Comparison of ENCODE assay signal across 12 cellular contexts in genomic region chr4:99356149-99356548, GRCh38. TPM values are rescaled to one million over a fixed set of nuclear protein-coding genes. Genes with fewer than 3 reads are reported as not detected.
A peak's percentile ranks its signal among the peaks of the same experiment; 100 is the strongest.
DNase-seq lines count a peak whose midpoint lies in the region; ATAC-seq and TF ChIP-seq lines count a peak whose summit lies in the region.
"Not testable (repeated sequence)": the region's sequence is repeated elsewhere in the genome, so short reads cannot be mapped to it uniquely, and the experiment has no call there.
"Had no signal": no experiment of that assay in that cellular context is flagged by ENCODE, and none has a peak within 500 bp of the region (broad histone marks: within the 10 kb centered on the region; RNA-seq: fewer than 3 reads in every experiment).

No MANE protein-coding gene starts in this region.

- not testable (repeated sequence) for H3K4me3 Mint-ChIP-seq in activated CD8-positive, alpha-beta T cell treated with anti-CD3 and anti-CD28 coated beads for 36 hours; activated naive CD8-positive, alpha-beta T cell treated with anti-CD3 and anti-CD28 coated beads for 36 hours
- H3K4me3 Mint-ChIP-seq in naive thymus-derived CD8-positive, alpha-beta T cell: peak overlapping the region in 7 of 10 donors; percentile 3 to 57 (median 10)

- not testable (repeated sequence) for H3K9me3 ChIP-seq in Loucy (ENCODE audit: insufficient read depth, low read depth, low read length)

- not testable (repeated sequence) for H3K36me3 ChIP-seq in Loucy (ENCODE audit: insufficient read depth, low read length)

- H3K27me3 Mint-ChIP-seq in activated CD8-positive, alpha-beta T cell treated with anti-CD3 and anti-CD28 coated beads for 36 hours: not testable (repeated sequence)
- peaks cover 18% of the 10 kb centered on the region for H3K27me3 Mint-ChIP-seq in activated naive CD8-positive, alpha-beta T cell treated with anti-CD3 and anti-CD28 coated beads for 36 hours
- peaks cover 1 to 10% (median 7%) of the 10 kb centered on the region in 5 donors for H3K27me3 Mint-ChIP-seq in naive thymus-derived CD8-positive, alpha-beta T cell

- H3K79me2 ChIP-seq in Loucy (ENCODE audit: insufficient read depth, low read length): not testable (repeated sequence)

- H3K36me3 Mint-ChIP-seq in activated CD8-positive, alpha-beta T cell treated with anti-CD3 and anti-CD28 coated beads for 36 hours (ENCODE audit: low read depth); activated naive CD8-positive, alpha-beta T cell treated with anti-CD3 and anti-CD28 coated beads for 36 hours: not testable (repeated sequence)
- peaks cover 0 to 15% (median 13%) of the 10 kb centered on the region in 3 donors for H3K36me3 Mint-ChIP-seq in naive thymus-derived CD8-positive, alpha-beta T cell

- H3K27me3 ChIP-seq in Loucy (ENCODE audit: insufficient read depth, low read length, poor library complexity, severe bottlenecking): not testable (repeated sequence)

- POLR2A ChIA-PET in activated CD8-positive, alpha-beta T cell treated with anti-CD3 and anti-CD28 coated beads for 36 hours (lab: Charles Lee); naive thymus-derived CD8-positive, alpha-beta T cell (lab: Charles Lee): not testable (repeated sequence)

- not testable (repeated sequence) for H3K9me2 ChIP-seq in Loucy (replicated peaks; ENCODE audit: low read depth, low read length)

- H2AFZ ChIP-seq in Loucy (ENCODE audit: low read length): not testable (repeated sequence)

- H3K9me3 Mint-ChIP-seq in activated CD8-positive, alpha-beta T cell treated with anti-CD3 and anti-CD28 coated beads for 36 hours; activated naive CD8-positive, alpha-beta T cell treated with anti-CD3 and anti-CD28 coated beads for 36 hours: not testable (repeated sequence)
- peaks cover 0 to 22% (median 7%) of the 10 kb centered on the region in 9 donors for H3K9me3 Mint-ChIP-seq in naive thymus-derived CD8-positive, alpha-beta T cell

- H3K4me3 ChIP-seq in Jurkat, Clone E6-1 (ENCODE audit: low read length): not testable (repeated sequence)
- H3K4me3 ChIP-seq in Loucy (ENCODE audit: low read length, poor library complexity, severe bottlenecking): peak overlapping the region; percentile 29

- not testable (repeated sequence) for TF ChIP-seq CTCF in Loucy (conservative IDR thresholded peaks at IDR 0.05; ENCODE audit: low read length); activated CD8-positive, alpha-beta T cell treated with anti-CD3 and anti-CD28 coated beads for 36 hours (IDR thresholded peaks at IDR 0.05)

- not testable (repeated sequence) for H3K27ac Mint-ChIP-seq in activated CD8-positive, alpha-beta T cell treated with anti-CD3 and anti-CD28 coated beads for 36 hours
- peak overlapping the region; percentile 19 for H3K27ac Mint-ChIP-seq in activated naive CD8-positive, alpha-beta T cell treated with anti-CD3 and anti-CD28 coated beads for 36 hours
- peak overlapping the region in 1 of 10 donors; percentile 29 for H3K27ac Mint-ChIP-seq in naive thymus-derived CD8-positive, alpha-beta T cell

- intact Hi-C loops in activated CD8-positive, alpha-beta T cell treated with anti-CD3 and anti-CD28 coated beads for 36 hours (cut with micrococcal nuclease): not testable (repeated sequence)

- not testable (repeated sequence) for ATAC-seq in activated CD8-positive, alpha-beta T cell treated with anti-CD3 and anti-CD28 coated beads for 36 hours; naive thymus-derived CD8-positive, alpha-beta T cell

- not testable (repeated sequence) for H3K4me2 ChIP-seq in Loucy (ENCODE audit: low read depth, low read length, poor library complexity, severe bottlenecking)

- CTCF ChIA-PET in activated CD8-positive, alpha-beta T cell treated with anti-CD3 and anti-CD28 coated beads for 36 hours (lab: Charles Lee): not testable (repeated sequence)

- peak; percentile 65 for DNase-seq in Jurkat, Clone E6-1 (ENCODE audit: low read depth, low spot score)
- peak; percentile 27 for DNase-seq in activated CD8-positive, alpha-beta T cell treated with anti-CD3 and anti-CD28 coated beads for 36 hours
- DNase-seq in activated naive CD8-positive, alpha-beta T cell treated with anti-CD3 and anti-CD28 coated beads for 36 hours; naive thymus-derived CD8-positive, alpha-beta T cell: not testable (repeated sequence)

- not testable (repeated sequence) for H3K4me1 Mint-ChIP-seq in activated CD8-positive, alpha-beta T cell treated with anti-CD3 and anti-CD28 coated beads for 36 hours (ENCODE audit: low read depth)
- peaks cover 11% of the 10 kb centered on the region for H3K4me1 Mint-ChIP-seq in activated naive CD8-positive, alpha-beta T cell treated with anti-CD3 and anti-CD28 coated beads for 36 hours
- peaks cover 2 to 13% (median 7%) of the 10 kb centered on the region in 4 donors for H3K4me1 Mint-ChIP-seq in naive thymus-derived CD8-positive, alpha-beta T cell

- not testable (repeated sequence) for H3F3A ChIP-seq in Loucy (ENCODE audit: low read depth)

- not testable (repeated sequence) for H3K9ac ChIP-seq in Loucy (ENCODE audit: low read depth, low read length, poor library complexity, severe bottlenecking)

- H4K20me1 ChIP-seq in Loucy (ENCODE audit: insufficient read depth, low read length, poor library complexity, severe bottlenecking): not testable (repeated sequence)

- not testable (repeated sequence) for H3K4me1 ChIP-seq in Loucy (ENCODE audit: insufficient read depth, low read length, poor library complexity, severe bottlenecking)

RNA-seq across cellular contexts. Expression of gene ADH1C, which starts 3.6 kb away (rescaled TPM):
- not detected for polyA plus RNA-seq in Jurkat, Clone E6-1 (2012; ENCODE audit: insufficient read depth, insufficient read length)
- not detected for total RNA-seq in activated CD8-positive, alpha-beta T cell treated with anti-CD3 and anti-CD28 coated beads for 36 hours
- total RNA-seq in activated naive CD8-positive, alpha-beta T cell treated with anti-CD3 and anti-CD28 coated beads for 36 hours: not detected
- total RNA-seq in naive thymus-derived CD8-positive, alpha-beta T cell: not detected
- polyA plus RNA-seq in naive thymus-derived CD8-positive, alpha-beta T cell: not detected
- total RNA-seq: A172; A673; CD4-positive, alpha-beta memory T cell; GM23248; H1; H7 had no signal
- polyA plus RNA-seq: CD4-positive, alpha-beta memory T cell; GM23248; H1 had no signal

RNA-seq across cellular contexts. Expression of gene ADH1B, which starts 34.9 kb away (rescaled TPM):
- not detected for polyA plus RNA-seq in Jurkat, Clone E6-1 (2012; ENCODE audit: insufficient read depth, insufficient read length)
- total RNA-seq in activated CD8-positive, alpha-beta T cell treated with anti-CD3 and anti-CD28 coated beads for 36 hours: not detected
- total RNA-seq in activated naive CD8-positive, alpha-beta T cell treated with anti-CD3 and anti-CD28 coated beads for 36 hours: not detected
- total RNA-seq in naive thymus-derived CD8-positive, alpha-beta T cell: not detected
- polyA plus RNA-seq in naive thymus-derived CD8-positive, alpha-beta T cell: not detected
- total RNA-seq: A172; A673; Calu3; CD4-positive, alpha-beta memory T cell; GM23248; H1; H7 had no signal
- polyA plus RNA-seq: CD4-positive, alpha-beta memory T cell; H1 had no signal
